Comparison of ENCODE assay signal across 21 cellular contexts in the genomic region with DNA sequence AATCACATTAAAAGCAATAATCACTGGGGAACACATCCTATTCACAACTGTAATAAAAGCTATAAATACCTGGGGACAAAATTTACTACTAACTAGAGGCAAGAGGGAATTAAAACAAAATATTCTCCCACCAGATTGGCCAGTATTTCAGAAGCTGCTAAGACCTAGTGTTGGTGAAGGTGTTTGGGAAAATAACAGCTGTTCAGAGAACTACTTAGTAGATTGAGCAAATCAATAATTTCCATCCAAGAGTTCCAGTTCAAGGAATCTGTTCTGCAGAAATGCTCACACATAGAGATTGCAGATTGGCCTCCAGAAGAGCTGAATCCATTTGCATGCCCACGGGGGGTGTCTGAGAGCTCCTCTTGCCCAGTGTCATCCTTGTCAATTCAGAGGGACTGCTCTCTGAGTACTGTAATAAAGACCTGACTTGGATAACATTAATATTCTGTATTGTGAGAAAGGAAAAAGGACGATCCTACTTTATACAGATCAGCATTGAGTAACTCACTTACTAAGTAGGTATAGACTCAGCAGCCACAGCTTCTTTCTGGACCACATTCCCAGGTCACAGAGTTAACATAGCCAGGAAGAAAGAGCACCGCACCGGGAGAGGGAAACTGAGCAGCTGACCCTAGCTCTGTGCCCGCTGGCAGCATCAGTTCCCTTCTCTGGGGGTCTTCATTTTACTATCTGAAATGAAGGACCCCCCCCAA. TPM values are rescaled to one million over a fixed set of nuclear protein-coding genes. Genes with fewer than 3 reads are reported as not detected.
A peak's percentile ranks its signal among the peaks of the same experiment; 100 is the strongest.
DNase-seq lines count a peak whose midpoint lies in the region; ATAC-seq, FAIRE-seq and TF ChIP-seq lines count a peak whose summit lies in the region.
"Had no signal": no experiment of that assay in that cellular context is flagged by ENCODE, and none has a peak within 500 bp of the region (broad histone marks: within the 10 kb centered on the region; RNA-seq: fewer than 3 reads in every experiment).

No MANE protein-coding gene starts in this region.

- peak overlapping the region; percentile 36 for H3K27ac Mint-ChIP-seq in astrocyte (ENCODE audit: unreplicated experiment)
- H3K27ac Mint-ChIP-seq: activated naive CD8-positive, alpha-beta T cell treated with anti-CD3 and anti-CD28 coated beads, Interleukin-2, amount 50 U/mL, for 24 hours had no signal

- peaks cover 8% of the 10 kb centered on the region; the same call in 1 of the 2 replicates for H3K9me1 ChIP-seq in IMR-90 (ENCODE audit: insufficient read depth, low read length)

- H3K4me1 ChIP-seq in IMR-90 (ENCODE audit: control insufficient read depth, insufficient read depth, low read length) (peaks cover 24% of the 10 kb centered on the region), astrocyte (ENCODE audit: insufficient read depth, low read length) (peaks cover 24% of the 10 kb centered on the region), left ventricle myocardium inferior (peaks cover 80% of the 10 kb centered on the region), smooth muscle cell (ENCODE audit: low read depth) (peaks cover 7% of the 10 kb centered on the region), HAP-1 (peaks cover 6% of the 10 kb centered on the region)
- H3K4me1 ChIP-seq: prostate gland had no signal

- peaks cover 62% of the 10 kb centered on the region for H3K36me3 ChIP-seq in IMR-90 (ENCODE audit: control insufficient read depth, insufficient read depth, low read length)
- peaks cover 71% of the 10 kb centered on the region for H3K36me3 ChIP-seq in astrocyte (ENCODE audit: insufficient read depth, low read length)
- H3K36me3 ChIP-seq in left ventricle myocardium inferior: peaks cover 43% of the 10 kb centered on the region
- H3K36me3 ChIP-seq in smooth muscle cell (ENCODE audit: low read depth): peaks cover 47% of the 10 kb centered on the region
- peaks cover 65% of the 10 kb centered on the region for H3K36me3 ChIP-seq in HAP-1 (replicated peaks)
- H3K36me3 ChIP-seq: prostate gland had no signal

- H2AK5ac ChIP-seq in IMR-90 (ENCODE audit: low read depth, low read length): no peak overlapping the region

- H4K91ac ChIP-seq in IMR-90 (ENCODE audit: insufficient read depth, low read depth, low read length): no peak overlapping the region

- no peak for ATAC-seq in IMR-90 (ENCODE audit: low read depth)
- ATAC-seq in GM19035 (IDR thresholded peaks at IDR 0.05; ENCODE audit: unreplicated experiment): no peak
- ATAC-seq: activated naive CD8-positive, alpha-beta T cell treated with anti-CD3 and anti-CD28 coated beads, Interleukin-2, amount 50 U/mL, for 24 hours; activated T-cell treated with anti-CD3 and anti-CD28 coated beads, Interleukin-2, amount 50 U/mL, for 4 hours had no signal

- WGBS in IMR-90 (ENCODE audit: extremely low coverage in 2 of 2, insufficient read length in 1 of 2), 2 experiments: no CpG with 5 or more reads among the region's 5 CpGs
- over 99% methylated on average over 5 of the region's 5 CpGs for WGBS in smooth muscle cell (ENCODE audit: low lambda C conversion rate)

- H3K9ac ChIP-seq in IMR-90 (ENCODE audit: low read depth, low read length): no peak overlapping the region
- H3K9ac ChIP-seq in astrocyte (ENCODE audit: low read length): no peak overlapping the region
- H3K9ac ChIP-seq in smooth muscle cell (ENCODE audit: low read depth): no peak overlapping the region
- H3K9ac ChIP-seq: KMS-11 had no signal

- peaks cover 2% of the 10 kb centered on the region for H3K9me3 ChIP-seq in IMR-90 (ENCODE audit: control insufficient read depth, insufficient read depth, low read length)
- H3K9me3 ChIP-seq in astrocyte (ENCODE audit: insufficient read depth, low read depth, low read length): no peaks in the 10 kb centered on the region
- H3K9me3 ChIP-seq in left ventricle myocardium inferior (replicated peaks): peaks cover 9% of the 10 kb centered on the region
- peaks cover 12% of the 10 kb centered on the region for H3K9me3 ChIP-seq in smooth muscle cell (replicated peaks; ENCODE audit: low read depth)
- H3K9me3 ChIP-seq in HAP-1: peaks cover 15% of the 10 kb centered on the region
- H3K9me3 ChIP-seq: prostate gland had no signal

- peaks cover 30 to 57% of the 10 kb centered on the region in 2 experiments for H3K79me1 ChIP-seq in IMR-90 (ENCODE audit: low read depth in 1 of 2, low read length in 2 of 2)

- peaks cover 44% of the 10 kb centered on the region for H3K36me3 Mint-ChIP-seq in astrocyte (ENCODE audit: low read depth, unreplicated experiment)

- no peak overlapping the region for H3K4me3 ChIP-seq in IMR-90 (ENCODE audit: insufficient read depth, low read depth, low read length)
- no peak overlapping the region for H3K4me3 ChIP-seq in astrocyte (ENCODE audit: insufficient read depth, low read depth, low read length)
- no peak overlapping the region for H3K4me3 ChIP-seq in left ventricle myocardium inferior
- no peak overlapping the region for H3K4me3 ChIP-seq in smooth muscle cell
- H3K4me3 ChIP-seq in HAP-1: no peak overlapping the region
- H3K4me3 ChIP-seq: hepatocyte, prostate gland had no signal

- POLR2A ChIA-PET in IMR-90 (lab: Charles Lee; ENCODE audit: unreplicated experiment): interaction anchor here (0.6 to 2.7 kb wide), 3 partner anchors 35 to 377 kb away, joined by 3 to 9 read pairs (median 8); no protein-coding TSS in a partner anchor

- H3K27ac ChIP-seq in IMR-90 (ENCODE audit: insufficient read depth, low read length): no peak overlapping the region
- H3K27ac ChIP-seq in astrocyte (ENCODE audit: low read depth, low read length): no peak overlapping the region
- peak overlapping the region; percentile 81 for H3K27ac ChIP-seq in left ventricle myocardium inferior (replicated peaks)
- peak overlapping the region; percentile 46 for H3K27ac ChIP-seq in smooth muscle cell (ENCODE audit: low read depth)
- H3K27ac ChIP-seq: hepatocyte, HL-60, KMS-11, prostate gland had no signal

- peaks cover 3% of the 10 kb centered on the region for H3K9me3 Mint-ChIP-seq in astrocyte (ENCODE audit: unreplicated experiment)

- H2BK5ac ChIP-seq in IMR-90 (ENCODE audit: low read depth, low read length, poor library complexity, severe bottlenecking): no peak overlapping the region

- peaks cover 26% of the 10 kb centered on the region for H3F3A ChIP-seq in smooth muscle cell (ENCODE audit: low read depth)

- DNase-seq in IMR-90: no peak
- DNase-seq in astrocyte (ENCODE audit: low read depth): no peak
- DNase-seq in left ventricle myocardium inferior: no peak
- no peak for DNase-seq in smooth muscle cell (lab: John Stamatoyannopoulos, UW; ENCODE audit: unreplicated experiment)
- no peak for DNase-seq in HAP-1 (ENCODE audit: low spot score in 2 of 2)
- no peak for DNase-seq in HTR-8/SVneo (ENCODE audit: insufficient read length, low spot score)
- DNase-seq in nucleus accumbens (lab: John Stamatoyannopoulos, UW): no peak
- DNase-seq: activated CD4-positive, alpha-beta T cell treated with anti-CD3 and anti-CD28 coated beads, Interleukin-2, amount 50 U/mL, for 1 hour; activated naive CD8-positive, alpha-beta T cell treated with anti-CD3 and anti-CD28 coated beads, Interleukin-2, amount 50 U/mL, for 24 hours; activated T-cell treated with anti-CD3 and anti-CD28 coated beads, Interleukin-2, amount 50 U/mL, for 4 hours; DMS153; kidney glomerular epithelial cell; NCI-H1105 treated with DMSO at 0.1 percent for 48 hours; NCI-H2227 treated with DMSO at 0.1 percent for 48 hours; stimulated activated CD4-positive, alpha-beta T cell treated with anti-CD3 and anti-CD28 coated beads, Interleukin-15, amount 100 ng/mL, for 24 hours had no signal

- no peaks in the 10 kb centered on the region for H3K27me3 ChIP-seq in IMR-90 (ENCODE audit: control insufficient read depth, insufficient read depth, low read length)
- H3K27me3 ChIP-seq in astrocyte (ENCODE audit: insufficient read depth, low read length): no peaks in the 10 kb centered on the region
- H3K27me3 ChIP-seq in left ventricle myocardium inferior (ENCODE audit: low read depth): no peaks in the 10 kb centered on the region
- no peaks in the 10 kb centered on the region for H3K27me3 ChIP-seq in smooth muscle cell (ENCODE audit: low read depth)
- no peaks in the 10 kb centered on the region for H3K27me3 ChIP-seq in HAP-1 (ENCODE audit: low read depth)
- H3K27me3 ChIP-seq: hepatocyte had no signal

- no peak overlapping the region for H2BK20ac ChIP-seq in IMR-90 (ENCODE audit: low read depth, low read length)

- H3K4me3 Mint-ChIP-seq in astrocyte (ENCODE audit: unreplicated experiment): peak overlapping the region; percentile 67
- H3K4me3 Mint-ChIP-seq: activated naive CD8-positive, alpha-beta T cell treated with anti-CD3 and anti-CD28 coated beads, Interleukin-2, amount 50 U/mL, for 24 hours; activated T-cell treated with anti-CD3 and anti-CD28 coated beads, Interleukin-2, amount 50 U/mL, for 4 hours had no signal

- no peak for TF ChIP-seq RAD21 in IMR-90 (IDR thresholded peaks at IDR 0.05; ENCODE audit: low read length)

- H3K4me1 Mint-ChIP-seq in astrocyte (ENCODE audit: low read depth, unreplicated experiment): peaks cover 51% of the 10 kb centered on the region

- H3K14ac ChIP-seq in IMR-90 (replicated peaks; ENCODE audit: low read depth, low read length): 0 out of 2 replicates have a peak overlapping the region, but pooled peaks have one; percentile 18

- no TSS peak for BruUV-seq in IMR-90 (replicated peaks; lab: Mats Ljungman, UMichigan)

- H3K27me3 Mint-ChIP-seq in astrocyte (ENCODE audit: low read depth, unreplicated experiment): no peaks in the 10 kb centered on the region

- peak; percentile 34; the same call in 1 of the 2 replicates for TF ChIP-seq POLR2A in IMR-90 (IDR thresholded peaks at IDR 0.05; ENCODE audit: low read depth, low read length)

- intact Hi-C loops in IMR-90 (cut with micrococcal nuclease): no loop called here
- intact Hi-C loops in left ventricle myocardium inferior (cut with micrococcal nuclease): no loop called here

- 0 out of 2 replicates have a peak overlapping the region, but pooled peaks have one; percentile 31 for H3K23ac ChIP-seq in IMR-90 (ENCODE audit: low read depth, low read length)

- H3K4ac ChIP-seq in IMR-90 (ENCODE audit: low read depth, low read length): no peak overlapping the region

- H2AK9ac ChIP-seq in IMR-90 (replicated peaks; ENCODE audit: low read depth, low read length, poor library complexity): no peak overlapping the region

- CTCF ChIA-PET in IMR-90 (lab: Yijun Ruan, JAX): interaction anchor here (1.0 to 2.0 kb wide), 2 partner anchors 15 to 42 kb away, joined by 3 to 7 read pairs; no protein-coding TSS in a partner anchor

- FAIRE-seq in astrocyte (lab: Jason Lieb, UNC): no peak
- FAIRE-seq in HTR-8/SVneo (lab: Jason Lieb, UNC): no peak

- H3K56ac ChIP-seq in IMR-90 (ENCODE audit: extremely low read depth, insufficient read depth, low read length): no peak overlapping the region

- no peak for TF ChIP-seq CTCF in IMR-90 (conservative IDR thresholded peaks at IDR 0.05; ENCODE audit: low read depth, low read length)
- TF ChIP-seq CTCF in astrocyte (IDR thresholded peaks at IDR 0.05; ENCODE audit: insufficient read depth, low read depth, low read length): no peak
- no peak for TF ChIP-seq CTCF in left ventricle myocardium inferior (IDR thresholded peaks at IDR 0.05; ENCODE audit: borderline replicate concordance)
- no peak for TF ChIP-seq CTCF in smooth muscle cell (IDR thresholded peaks at IDR 0.05; ENCODE audit: borderline replicate concordance, insufficient read depth, poor library complexity, severe bottlenecking)

- no peak overlapping the region for H2BK15ac ChIP-seq in IMR-90 (ENCODE audit: low read depth, low read length)

- H4K5ac ChIP-seq in IMR-90 (ENCODE audit: low read depth, low read length): no peak overlapping the region

- no peak overlapping the region for H4K8ac ChIP-seq in IMR-90 (ENCODE audit: low read depth in 2 of 2, low read length in 2 of 2)

- H3K18ac ChIP-seq in IMR-90 (ENCODE audit: low read depth, low read length): no peak overlapping the region

- in situ Hi-C loops in IMR-90 (cut with MboI; ENCODE audit: low sequenced_read_pairs) (no loop called here), HAP-1 (cut with MboI; ENCODE audit: low sequenced_read_pairs) (no loop called here)

- H2AFZ ChIP-seq in IMR-90 (replicated peaks; ENCODE audit: low read length, poor library complexity) (no peak overlapping the region), astrocyte (ENCODE audit: low read depth, low read length) (no peak overlapping the region), smooth muscle cell (ENCODE audit: low read depth) (no peak overlapping the region)
- H2AFZ ChIP-seq: hepatocyte had no signal

- H3K4me2 ChIP-seq in IMR-90 (ENCODE audit: low read depth, low read length) (no peak overlapping the region; the same call in 1 of the 2 replicates), astrocyte (ENCODE audit: low read length) (peak overlapping the region; percentile 28), smooth muscle cell (peak overlapping the region; percentile 33)
- H3K4me2 ChIP-seq: hepatocyte, KMS-11 had no signal

- H3K79me2 ChIP-seq in astrocyte (ENCODE audit: insufficient read depth, low read length) (peaks cover 97% of the 10 kb centered on the region), smooth muscle cell (ENCODE audit: low read depth) (peaks cover 100% of the 10 kb centered on the region)

- H4K20me1 ChIP-seq in IMR-90 (ENCODE audit: insufficient read depth, low read length): peaks cover 86% of the 10 kb centered on the region
- peaks cover 93% of the 10 kb centered on the region for H4K20me1 ChIP-seq in astrocyte (ENCODE audit: insufficient read depth, low read length)
- H4K20me1 ChIP-seq in smooth muscle cell (ENCODE audit: low read depth): peaks cover 96% of the 10 kb centered on the region

- no peak overlapping the region for H2BK120ac ChIP-seq in IMR-90 (ENCODE audit: low read depth, low read length)

- dilution Hi-C loops in IMR-90 (cut with HindIII; ENCODE audit: low sequenced_read_pairs, unreplicated experiment): no loop called here

RNA-seq across cellular contexts. Expression of a gene that starts 5.6 kb away (rescaled TPM):
- 927 and 997 TPM in 2 replicates for total RNA-seq in IMR-90 (2012; rRNA removed)
- polyA plus RNA-seq in IMR-90 (2012; rRNA removed): 1,040 and 1,386 TPM in 2 replicates
- 740 and 1,531 TPM in 2 replicates for polyA plus RNA-seq in IMR-90 (2012; cell fraction: cytosol; rRNA removed)
- 748 and 1,694 TPM in 2 replicates for polyA plus RNA-seq in IMR-90 (2012; cell fraction: nucleus; rRNA removed; ENCODE audit: low replicate concordance)
- 485 and 528 TPM in 2 replicates for total RNA-seq in astrocyte
- total RNA-seq in left ventricle myocardium inferior: 81.5 TPM
- total RNA-seq in smooth muscle cell: 344 and 460 TPM in 2 replicates
- polyA plus RNA-seq in smooth muscle cell: 345 and 359 TPM in 2 replicates

RNA-seq across cellular contexts. Expression of a gene that starts 59.5 kb away (rescaled TPM):
- total RNA-seq in IMR-90 (2012; rRNA removed) (not detected in 2 replicates), astrocyte (0.43 TPM in 1 of 2 replicates, not detected in the other), left ventricle myocardium inferior (0.33 TPM), smooth muscle cell (not detected in 2 replicates)
- polyA plus RNA-seq in IMR-90 (2012; rRNA removed) (not detected in 2 replicates), smooth muscle cell (0.30 TPM in 1 of 2 replicates, not detected in the other)
- polyA plus RNA-seq in IMR-90 (2012; cell fraction: cytosol; rRNA removed): 0.12 TPM in 1 of 2 replicates, not detected in the other
- not detected in 2 replicates for polyA plus RNA-seq in IMR-90 (2012; cell fraction: nucleus; rRNA removed; ENCODE audit: low replicate concordance)
- total RNA-seq: activated T-cell treated with anti-CD3 and anti-CD28 coated beads, Interleukin-2, amount 50 U/mL, for 4 hours; hepatocyte; prostate gland had no signal
- polyA plus RNA-seq: BJ, hepatocyte had no signal

Comparison
In these comparisons a context has a peak if more than half of its experiments do, and no peak if none do; other contexts are left out.
1. H3K27ac ChIP-seq: peak in left ventricle myocardium inferior (single experiment) and smooth muscle cell (single experiment); none in IMR-90 (single experiment) and astrocyte (single experiment).